ENCODE assay signal across 28 cellular contexts in genomic region chr11:82636620-82637019, GRCh38.
"Had no signal": no experiment of that assay in that cellular context is flagged by ENCODE, and none has a peak within 500 bp of the region (broad histone marks: within the 10 kb centered on the region; RNA-seq: fewer than 3 reads in every experiment).

No MANE protein-coding gene starts in this region.

- H3K4me3 Mint-ChIP-seq: activated B cell treated with CpG ODN at 0.5 μM for 24 hours; activated CD8-positive, alpha-beta T cell treated with anti-CD3 and anti-CD28 coated beads for 36 hours; activated naive CD4-positive, alpha-beta T cell treated with anti-CD3 and anti-CD28 coated beads, Interleukin-2, amount 50 U/mL, for 24 hours; activated naive CD8-positive, alpha-beta T cell treated with anti-CD3 and anti-CD28 coated beads for 36 hours; activated naive CD8-positive, alpha-beta T cell treated with anti-CD3 and anti-CD28 coated beads, Interleukin-2, amount 50 U/mL, for 24 hours; activated T-cell treated with anti-CD3 and anti-CD28 coated beads, Interleukin-2, amount 50 U/mL, for 4 hours; activated T-helper 17 cell treated with anti-CD3 and anti-CD28 coated beads, Interleukin-2, amount 50 U/mL, for 72 hours; brain; T-cell; T-helper 1 cell treated with Interleukin-12 subunit alpha and Interleukin-12 subunit beta and Interleukin-4 antibody, amounts not matched to agents 30 μg/mL and 1 μg/mL, for 36 hours had no signal

- H3K27ac ChIP-seq: ascending aorta, breast epithelium, cardiac muscle cell, colonic mucosa, WERI-Rb-1 had no signal

- H3K27me3 ChIP-seq: ascending aorta, cardiac muscle cell, colonic mucosa had no signal

- H3K27me3 Mint-ChIP-seq: activated naive CD8-positive, alpha-beta T cell treated with anti-CD3 and anti-CD28 coated beads, Interleukin-2, amount 50 U/mL, for 24 hours; brain had no signal

- H3K9me3 ChIP-seq: ascending aorta, breast epithelium, colonic mucosa had no signal

- H3K4me3 ChIP-seq: ascending aorta, breast epithelium, cardiac muscle cell, colonic mucosa had no signal

- H3K27ac Mint-ChIP-seq: activated B cell treated with CpG ODN at 0.5 μM for 24 hours; activated CD8-positive, alpha-beta T cell treated with anti-CD3 and anti-CD28 coated beads for 36 hours; activated naive CD4-positive, alpha-beta T cell treated with anti-CD3 and anti-CD28 coated beads, Interleukin-2, amount 50 U/mL, for 24 hours; activated naive CD8-positive, alpha-beta T cell treated with anti-CD3 and anti-CD28 coated beads for 36 hours; activated naive CD8-positive, alpha-beta T cell treated with anti-CD3 and anti-CD28 coated beads, Interleukin-2, amount 50 U/mL, for 24 hours; activated T-helper 17 cell treated with anti-CD3 and anti-CD28 coated beads, Interleukin-2, amount 50 U/mL, for 72 hours; T-cell; T-helper 1 cell treated with Interleukin-12 subunit alpha and Interleukin-12 subunit beta and Interleukin-4 antibody, amounts not matched to agents 30 μg/mL and 1 μg/mL, for 36 hours had no signal

- H3K4me1 ChIP-seq: ascending aorta, breast epithelium, colonic mucosa had no signal

- H3K9me3 Mint-ChIP-seq: activated CD8-positive, alpha-beta T cell treated with anti-CD3 and anti-CD28 coated beads for 36 hours; activated naive CD4-positive, alpha-beta T cell treated with anti-CD3 and anti-CD28 coated beads, Interleukin-2, amount 50 U/mL, for 24 hours; activated naive CD8-positive, alpha-beta T cell treated with anti-CD3 and anti-CD28 coated beads for 36 hours; activated naive CD8-positive, alpha-beta T cell treated with anti-CD3 and anti-CD28 coated beads, Interleukin-2, amount 50 U/mL, for 24 hours; activated T-cell treated with anti-CD3 and anti-CD28 coated beads, Interleukin-2, amount 50 U/mL, for 4 hours; activated T-helper 17 cell treated with anti-CD3 and anti-CD28 coated beads, Interleukin-2, amount 50 U/mL, for 72 hours; T-cell; T-helper 1 cell treated with Interleukin-12 subunit alpha and Interleukin-12 subunit beta and Interleukin-4 antibody, amounts not matched to agents 30 μg/mL and 1 μg/mL, for 36 hours had no signal

- H3K36me3 ChIP-seq: ascending aorta, breast epithelium, cardiac muscle cell, colonic mucosa, WERI-Rb-1 had no signal

- DNase-seq: activated B cell treated with CpG ODN at 0.5 μM for 24 hours; activated CD4-positive, alpha-beta T cell treated with anti-CD3 and anti-CD28 coated beads for 48 hours; activated CD4-positive, alpha-beta T cell treated with anti-CD3 and anti-CD28 coated beads, Interleukin-2, amount 50 U/mL, for 1 hour; activated CD4-positive, alpha-beta T cell treated with anti-CD3 and anti-CD28 coated beads, Interleukin-2, amount 50 U/mL, for 48 hours; activated CD8-positive, alpha-beta memory T cell treated with anti-CD3 and anti-CD28 coated beads for 24 hours; activated CD8-positive, alpha-beta T cell treated with anti-CD3 and anti-CD28 coated beads for 36 hours; activated effector memory CD4-positive, alpha-beta T cell treated with Interleukin-2 at 50 U/mL for 16 hours; activated gamma-delta T cell treated with Interleukin-2 at 50 U/mL for 16 hours; activated naive CD4-positive, alpha-beta T cell treated with Interleukin-2 at 50 U/mL for 16 hours; activated naive CD8-positive, alpha-beta T cell treated with anti-CD3 and anti-CD28 coated beads for 36 hours; activated naive CD8-positive, alpha-beta T cell treated with anti-CD3 and anti-CD28 coated beads, Interleukin-2, amount 50 U/mL, for 24 hours; activated T-cell treated with anti-CD3 and anti-CD28 coated beads, Interleukin-2, amount 50 U/mL, for 4 hours; central memory CD4-positive, alpha-beta T cell; cerebellar nuclear complex; colonic mucosa; effector CD8-positive, alpha-beta T cell; foreskin fibroblast; head of caudate nucleus; T-cell; T1000; WERI-Rb-1 had no signal

- H3K36me3 Mint-ChIP-seq: activated naive CD4-positive, alpha-beta T cell treated with anti-CD3 and anti-CD28 coated beads, Interleukin-2, amount 50 U/mL, for 24 hours; activated naive CD8-positive, alpha-beta T cell treated with anti-CD3 and anti-CD28 coated beads for 36 hours; brain; T-cell had no signal

- H3K4me1 Mint-ChIP-seq: activated B cell treated with CpG ODN at 0.5 μM for 24 hours; activated naive CD4-positive, alpha-beta T cell treated with anti-CD3 and anti-CD28 coated beads, Interleukin-2, amount 50 U/mL, for 24 hours; activated naive CD8-positive, alpha-beta T cell treated with anti-CD3 and anti-CD28 coated beads, Interleukin-2, amount 50 U/mL, for 24 hours; activated T-helper 17 cell treated with anti-CD3 and anti-CD28 coated beads, Interleukin-2, amount 50 U/mL, for 72 hours; T-cell had no signal
